6 cellular contexts compared by ENCODE assay signal in the genomic region with DNA sequence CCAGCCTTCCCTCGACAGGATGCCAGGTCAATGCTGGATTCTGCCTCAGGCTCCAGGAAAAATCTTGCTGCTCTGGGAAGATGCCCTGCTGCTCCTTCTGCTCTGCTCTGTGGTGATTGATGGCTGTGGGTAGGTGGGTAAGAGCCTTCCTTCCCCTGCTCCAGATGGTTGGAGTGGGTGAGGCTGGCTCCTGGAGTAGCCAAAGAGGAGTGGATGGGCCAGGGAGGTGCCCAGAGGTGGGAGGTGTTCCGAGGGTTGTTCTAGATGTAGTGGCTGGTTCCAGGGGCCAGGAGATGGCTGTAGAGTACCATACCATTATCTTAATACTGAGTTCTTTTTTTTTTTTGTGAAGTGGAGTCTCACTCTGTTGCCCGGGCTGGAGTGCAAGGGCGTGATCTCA.
"Had no signal": no experiment of that assay in that cellular context is flagged by ENCODE, and none has a peak within 500 bp of the region (broad histone marks: within the 10 kb centered on the region; RNA-seq: fewer than 3 reads in every experiment).

No MANE protein-coding gene starts in this region.

- H3K27ac ChIP-seq: HL-60 had no signal

- H3K9me3 Mint-ChIP-seq: IgD-negative memory B cell had no signal

- H3K4me3 ChIP-seq: K562 had no signal

- H3K4me3 Mint-ChIP-seq: IgD-negative memory B cell had no signal

- DNase-seq: IMR-90, KBM-7, KG1 had no signal

- H3K36me3 Mint-ChIP-seq: IgD-negative memory B cell had no signal
